26 cellular contexts compared by ENCODE assay signal in genomic region chr2:84539729-84540128, GRCh38. TPM values are rescaled to one million over a fixed set of nuclear protein-coding genes. Genes with fewer than 3 reads are reported as not detected.
DNase-seq lines count a peak whose midpoint lies in the region; ATAC-seq and TF ChIP-seq lines count a peak whose summit lies in the region.
"Had no signal": no experiment of that assay in that cellular context is flagged by ENCODE, and none has a peak within 500 bp of the region (broad histone marks: within the 10 kb centered on the region; RNA-seq: fewer than 3 reads in every experiment).

No MANE protein-coding gene starts in this region.

- POLR2A ChIA-PET in T-cell (lab: Charles Lee): interaction anchor here in 1 of 2 donors (0.5 kb wide), 1 partner anchor 43 kb away, joined by 4 read pairs; no protein-coding TSS in a partner anchor
- POLR2A ChIA-PET in MCF 10A (lab: Yijun Ruan, JAX): no interaction called here

- ATAC-seq in activated naive CD4-positive, alpha-beta T cell treated with anti-CD3 and anti-CD28 coated beads, Interleukin-2, amount 50 U/mL, for 72 hours: peak; percentile 46 to 74
- ATAC-seq in T-cell (replicated peaks in 1 of 4) (peak; percentile 57 to 87 (median 64)), HG03460 (IDR thresholded peaks at IDR 0.05; ENCODE audit: unreplicated experiment) (no peak)
- peak; percentile 85 for ATAC-seq in activated T-helper 17 cell treated with anti-CD3 and anti-CD28 coated beads, Interleukin-2, amount 50 U/mL, for 72 hours (replicated peaks)
- ATAC-seq: A549, GM12878, GM23338, PC-3 had no signal

- peaks cover 0 to 6% of the 10 kb centered on the region in 2 donors for H3K9me3 Mint-ChIP-seq in activated naive CD4-positive, alpha-beta T cell treated with anti-CD3 and anti-CD28 coated beads, Interleukin-2, amount 50 U/mL, for 72 hours
- H3K9me3 Mint-ChIP-seq in T-cell: no peaks in the 10 kb centered on the region
- no peaks in the 10 kb centered on the region for H3K9me3 Mint-ChIP-seq in activated T-helper 17 cell treated with anti-CD3 and anti-CD28 coated beads, Interleukin-2, amount 50 U/mL, for 72 hours
- no peaks in the 10 kb centered on the region for H3K9me3 Mint-ChIP-seq in MCF 10A (ENCODE audit: unreplicated experiment)
- H3K9me3 Mint-ChIP-seq: CD8-positive, alpha-beta memory T cell; GM23338; H9 had no signal

- H3K4me3 Mint-ChIP-seq in T-cell (no peak overlapping the region), MCF 10A (ENCODE audit: unreplicated experiment) (no peak overlapping the region)
- H3K4me3 Mint-ChIP-seq in activated T-helper 17 cell treated with anti-CD3 and anti-CD28 coated beads, Interleukin-2, amount 50 U/mL, for 72 hours: peak overlapping the region; percentile 34
- H3K4me3 Mint-ChIP-seq: CD8-positive, alpha-beta memory T cell; GM23338; H9 had no signal

- no peaks in the 10 kb centered on the region for H3K36me3 Mint-ChIP-seq in activated naive CD4-positive, alpha-beta T cell treated with anti-CD3 and anti-CD28 coated beads, Interleukin-2, amount 50 U/mL, for 72 hours
- H3K36me3 Mint-ChIP-seq in T-cell: no peaks in the 10 kb centered on the region
- H3K36me3 Mint-ChIP-seq in activated T-helper 17 cell treated with anti-CD3 and anti-CD28 coated beads, Interleukin-2, amount 50 U/mL, for 72 hours (ENCODE audit: low read depth): no peaks in the 10 kb centered on the region
- H3K36me3 Mint-ChIP-seq in MCF 10A (ENCODE audit: insufficient read depth, unreplicated experiment): no peaks in the 10 kb centered on the region

- BruUV-seq in MCF 10A (replicated peaks; lab: Mats Ljungman, UMichigan): no TSS peak

- H3K27me3 Mint-ChIP-seq in T-cell (no peaks in the 10 kb centered on the region), MCF 10A (ENCODE audit: insufficient read depth, unreplicated experiment) (no peaks in the 10 kb centered on the region)
- H3K27me3 Mint-ChIP-seq in activated T-helper 17 cell treated with anti-CD3 and anti-CD28 coated beads, Interleukin-2, amount 50 U/mL, for 72 hours: no peaks in the 10 kb centered on the region

- no peak overlapping the region for H3K27ac Mint-ChIP-seq in activated naive CD4-positive, alpha-beta T cell treated with anti-CD3 and anti-CD28 coated beads, Interleukin-2, amount 50 U/mL, for 72 hours
- peak overlapping the region; percentile 21 to 24 for H3K27ac Mint-ChIP-seq in T-cell
- H3K27ac Mint-ChIP-seq in activated T-helper 17 cell treated with anti-CD3 and anti-CD28 coated beads, Interleukin-2, amount 50 U/mL, for 72 hours: peak overlapping the region; percentile 24
- no peak overlapping the region for H3K27ac Mint-ChIP-seq in MCF 10A (ENCODE audit: low read depth, unreplicated experiment)
- H3K27ac Mint-ChIP-seq: GM23338, H9 had no signal

- intact Hi-C loops in MCF 10A (cut with micrococcal nuclease): no loop called here

- TF ChIP-seq CTCF in MCF 10A (IDR thresholded peaks at IDR 0.05; ENCODE audit: unreplicated experiment): no peak

- CTCF ChIA-PET in T-cell (lab: Charles Lee) (no interaction called here), MCF 10A (lab: Yijun Ruan, JAX) (no interaction called here)

- no peak for DNase-seq in activated naive CD4-positive, alpha-beta T cell treated with anti-CD3 and anti-CD28 coated beads, Interleukin-2, amount 50 U/mL, for 72 hours (ENCODE audit: low spot score in 2 of 2)
- DNase-seq in activated naive CD4-positive, alpha-beta T cell (lab: John Stamatoyannopoulos, UW): no peak
- no peak for DNase-seq in T-cell
- no peak for DNase-seq in SW480 (ENCODE audit: low spot score)
- no peak for DNase-seq in MCF 10A (ENCODE audit: unreplicated experiment)
- DNase-seq: AML-193; CD8-positive, alpha-beta memory T cell; DMS 273 treated with DMSO at 0.1 percent for 48 hours; DMS79; EL; GDM1; H9; KBM-7; MG63; NCI-H2029; NCI-H446; NCI-H524 treated with DMSO at 0.1 percent for 48 hours; NK-92 treated with Interleukin-12 subunit alpha and Interleukin-12 subunit beta, amount 100 ng/mL, for 24 hours; PC-3; Right ventricle myocardium superior had no signal

- H3K4me1 Mint-ChIP-seq in T-cell (peaks cover 14 to 16% (median 14%) of the 10 kb centered on the region in 3 donors), MCF 10A (ENCODE audit: insufficient read depth, unreplicated experiment) (no peaks in the 10 kb centered on the region)
- peaks cover 16% of the 10 kb centered on the region for H3K4me1 Mint-ChIP-seq in activated T-helper 17 cell treated with anti-CD3 and anti-CD28 coated beads, Interleukin-2, amount 50 U/mL, for 72 hours

RNA-seq across cellular contexts. Expression of gene DNAH6, which starts 23.4 kb away (rescaled TPM):
- total RNA-seq in activated naive CD4-positive, alpha-beta T cell treated with anti-CD3 and anti-CD28 coated beads, Interleukin-2, amount 50 U/mL, for 72 hours: 1 to 10 TPM in 1 of 2 donors, under 1 TPM in 1; 0.20 to 2.6 TPM
- total RNA-seq in T-cell: 1 to 10 TPM in 3 of 5 donors, under 1 TPM in 2; 0.44 to 2.0 (median 1.2) TPM
- 1 to 10 TPM in 1 of 2 donors, under 1 TPM in 1; 0.69 to 1.6 TPM for total RNA-seq in activated T-helper 17 cell treated with anti-CD3 and anti-CD28 coated beads, Interleukin-2, amount 50 U/mL, for 72 hours
- total RNA-seq in MCF 10A (2022): 0.14 and 0.76 TPM in 2 replicates
- total RNA-seq: LHCN-M2, PC-3 had no signal

Comparison
In these comparisons a context has a peak if more than half of its experiments do, and no peak if none do; other contexts are left out.
1. H3K27ac Mint-ChIP-seq: peak in T-cell (2 of 2) and activated T-helper 17 cell treated with anti-CD3 and anti-CD28 coated beads, Interleukin-2, amount 50 U/mL, for 72 hours (single experiment); none in activated naive CD4-positive, alpha-beta T cell treated with anti-CD3 and anti-CD28 coated beads, Interleukin-2, amount 50 U/mL, for 72 hours (0 of 2) and MCF 10A (single experiment).